Comparison of ENCODE assay signal across 14 cellular contexts in the genomic region with DNA sequence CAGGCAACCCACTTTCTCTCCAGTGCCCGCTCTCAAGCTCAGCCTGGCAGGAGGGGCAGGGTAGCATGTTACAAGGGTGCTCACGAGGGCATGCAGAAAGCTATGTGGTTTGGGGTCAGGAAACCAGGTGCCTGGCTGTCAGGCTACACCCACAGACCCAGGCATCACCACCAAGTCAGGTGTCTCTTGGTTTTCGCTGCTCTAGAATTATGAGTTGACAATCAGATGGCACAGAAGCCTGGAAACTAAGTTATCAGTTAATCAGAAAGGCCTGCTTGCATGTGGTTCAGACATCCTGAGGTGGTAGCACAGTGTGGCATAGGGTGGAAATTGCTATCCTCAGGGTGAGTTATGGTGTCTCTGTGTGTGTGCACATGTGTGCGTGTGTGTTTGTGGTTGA. TPM values are rescaled to one million over a fixed set of nuclear protein-coding genes. Genes with fewer than 3 reads are reported as not detected.
A peak's percentile ranks its signal among the peaks of the same experiment; 100 is the strongest.
DNase-seq lines count a peak whose midpoint lies in the region; ATAC-seq and TF ChIP-seq lines count a peak whose summit lies in the region.
"Had no signal": no experiment of that assay in that cellular context is flagged by ENCODE, and none has a peak within 500 bp of the region (broad histone marks: within the 10 kb centered on the region; RNA-seq: fewer than 3 reads in every experiment).

No MANE protein-coding gene starts in this region.

- H3K27me3 ChIP-seq in transverse colon (no peaks in the 10 kb centered on the region), psoas muscle (ENCODE audit: insufficient read depth in 3 of 3, low read length in 2 of 3) (no peaks in the 10 kb centered on the region)
- H3K27me3 ChIP-seq: esophagus squamous epithelium, testis had no signal

- TF ChIP-seq EP300 in transverse colon (IDR thresholded peaks at IDR 0.05; ENCODE audit: low read depth) = no peak

- TF ChIP-seq CTCF in transverse colon (IDR thresholded peaks at IDR 0.05) = no peak
- TF ChIP-seq CTCF in psoas muscle (IDR thresholded peaks at IDR 0.05) = no peak

- in situ Hi-C loops in transverse colon (cut with MboI; ENCODE audit: low pct_ligation_motif_present in 1 of 4, low pct_unique_long_range_greater_than_20kb in 1 of 4, low sequenced_read_pairs in 3 of 4) = no loop called here

- H3K4me3 ChIP-seq in transverse colon (no peak overlapping the region), psoas muscle (no peak overlapping the region)
- H3K4me3 ChIP-seq: esophagus squamous epithelium, testis had no signal

- H3K36me3 ChIP-seq in transverse colon = no peaks in the 10 kb centered on the region
- no peaks in the 10 kb centered on the region for H3K36me3 ChIP-seq in psoas muscle (ENCODE audit: insufficient read depth in 1 of 2, low read depth in 1 of 2)
- H3K36me3 ChIP-seq: esophagus squamous epithelium had no signal

- TF ChIP-seq POLR2A in transverse colon (IDR thresholded peaks at IDR 0.05) = no peak

- no peak for ATAC-seq in psoas muscle
- no peak for ATAC-seq in GM21723 (IDR thresholded peaks at IDR 0.05; ENCODE audit: unreplicated experiment)
- ATAC-seq in Right ventricle myocardium inferior = no peak

- intact Hi-C loops in transverse colon (cut with DNase I; ENCODE audit: low total_unique reads) = no loop called here
- intact Hi-C loops in psoas muscle (cut with DNase I) = no loop called here
- intact Hi-C loops in Right ventricle myocardium inferior (cut with DNase I) = no loop called here

- 53 to 69% methylated on average over 4 of the region's 4 CpGs for WGBS in transverse colon (ENCODE audit: low coverage in 1 of 2), 2 donors
- 75 to 84% (median 83%) methylated on average over 4 of the region's 4 CpGs for WGBS in psoas muscle, 3 donors

- H3K4me1 ChIP-seq in transverse colon (no peaks in the 10 kb centered on the region), psoas muscle (no peaks in the 10 kb centered on the region)
- H3K4me1 ChIP-seq: testis had no signal

- peak; percentile 40 for DNase-seq in activated CD4-positive, CD25-positive, alpha-beta regulatory T cell treated with anti-CD3 and anti-CD28 coated beads, Interleukin-2, amount 50 U/mL, for 72 hours
- peak; percentile 68 for DNase-seq in activated effector memory CD4-positive, alpha-beta T cell treated with Interleukin-2 at 50 U/mL for 16 hours
- peak; percentile 48 for DNase-seq in stimulated activated CD4-positive, alpha-beta T cell treated with anti-CD3 and anti-CD28 coated beads, Interleukin-15, amount 100 ng/mL, for 24 hours
- peak; percentile 45 for DNase-seq in transverse colon
- no peak for DNase-seq in psoas muscle
- DNase-seq in Right ventricle myocardium inferior (ENCODE audit: missing footprints) = no peak
- DNase-seq: esophagus squamous epithelium, left cardiac atrium, NCI-H2029 treated with DMSO at 0.1 percent for 48 hours, SHP77, testis had no signal

- H3K9me3 ChIP-seq in transverse colon (no peaks in the 10 kb centered on the region), psoas muscle (no peaks in the 10 kb centered on the region)
- H3K9me3 ChIP-seq: esophagus squamous epithelium, testis had no signal

- H3K27ac ChIP-seq in transverse colon (no peak overlapping the region), psoas muscle (no peak overlapping the region)
- H3K27ac ChIP-seq: esophagus squamous epithelium, testis had no signal

RNA-seq across cellular contexts. Expression of gene CCR9, which starts 16.2 kb away (rescaled TPM):
- total RNA-seq in transverse colon (1 to 10 TPM in 1 of 4 donors, under 1 TPM in 1, not detected in 2; 0.14 to 1.3 TPM), psoas muscle (not detected), Right ventricle myocardium inferior (not detected)
- polyA plus RNA-seq in psoas muscle = under 1 TPM in 1 of 3 donors, not detected in 2; 0.03 TPM
- total RNA-seq: astrocyte, esophagus squamous epithelium, left cardiac atrium, osteocyte had no signal

RNA-seq across cellular contexts. Expression of gene LZTFL1, which starts 28.2 kb away (rescaled TPM):
- total RNA-seq in transverse colon = 10 to 100 TPM in 1 of 4 donors, 1 to 10 TPM in 3; 3.7 to 10.3 (median 7.8) TPM
- total RNA-seq in psoas muscle = 1 to 10 TPM; 4.2 to 5.6 (median 5.4) TPM
- polyA plus RNA-seq in psoas muscle = 10 to 100 TPM in 1 of 3 donors, 1 to 10 TPM in 2; 3.1 to 15.9 (median 4.0) TPM
- 8.9 TPM for total RNA-seq in Right ventricle myocardium inferior

Comparison
In these comparisons a context has a peak if more than half of its experiments do, and no peak if none do; other contexts are left out.
1. DNase-seq: peak in activated CD4-positive, CD25-positive, alpha-beta regulatory T cell treated with anti-CD3 and anti-CD28 coated beads, Interleukin-2, amount 50 U/mL, for 72 hours (single experiment), activated effector memory CD4-positive, alpha-beta T cell treated with Interleukin-2 at 50 U/mL for 16 hours (single experiment), stimulated activated CD4-positive, alpha-beta T cell treated with anti-CD3 and anti-CD28 coated beads, Interleukin-15, amount 100 ng/mL, for 24 hours (single experiment) and transverse colon (single experiment); none in psoas muscle (0 of 2) and Right ventricle myocardium inferior (single experiment).